Comparison of ENCODE assay signal across 8 cellular contexts in genomic region chr20:3117839-3118379, GRCh38. TPM values are rescaled to one million over a fixed set of nuclear protein-coding genes. Genes with fewer than 3 reads are reported as not detected.
DNase-seq lines count a peak whose midpoint lies in the region; TF ChIP-seq lines count a peak whose summit lies in the region.
"Not testable (repeated sequence)": the region's sequence is repeated elsewhere in the genome, so short reads cannot be mapped to it uniquely, and the experiment has no call there.

No MANE protein-coding gene starts in this region.

- not testable (repeated sequence) for H3K4me3 ChIP-seq in HL-60 (replicated peaks; ENCODE audit: insufficient read depth, low read length); Peyer's patch; trophoblast cell (ENCODE audit: low read depth, low read length); tibial artery

- not testable (repeated sequence) for H4K8ac ChIP-seq in trophoblast cell (ENCODE audit: low read depth, low read length)

- DNase-seq in DMS 273 treated with DMSO at 0.1 percent for 48 hours (lab: John Stamatoyannopoulos, UW) (peak; percentile 8), HL-60 (ENCODE audit: low read depth in 1 of 2, low spot score in 1 of 2) (peak; percentile 65 to 82), Peyer's patch (peak in 1 of 3 donors; percentile 66), dermis blood vessel endothelial cell (peak; percentile 66), iPS DF 19.7 (ENCODE audit: low read depth, low spot score) (peak; percentile 59), trophoblast cell (peak; percentile 54 to 77), tibial artery (peak; percentile 67 to 81)
- DNase-seq in activated T-cell treated with anti-CD3 and anti-CD28 coated beads, Interleukin-2, amount 50 U/mL, for 24 hours, result peak; percentile 51

- TF ChIP-seq CTCF in HL-60 (IDR thresholded peaks at IDR 0.05; ENCODE audit: insufficient read depth, low read length) (peak; percentile 55), Peyer's patch (IDR thresholded peaks at IDR 0.05) (peak in 5 of 6 experiments; percentile 22 to 57 (median 45)), tibial artery (IDR thresholded peaks at IDR 0.05) (peak; percentile 56 to 58)

- H3K9ac ChIP-seq in trophoblast cell (ENCODE audit: low read length), result not testable (repeated sequence)

- not testable (repeated sequence) for H3K23ac ChIP-seq in trophoblast cell (ENCODE audit: low read length)

- not testable (repeated sequence) for H3K27me3 ChIP-seq in HL-60 (ENCODE audit: insufficient read depth, poor library complexity, severe bottlenecking); Peyer's patch; trophoblast cell (ENCODE audit: insufficient read depth, low read length); tibial artery

- no CpG with 5 or more reads among the region's 14 CpGs for WGBS in trophoblast cell (ENCODE audit: extremely low coverage, insufficient coverage, insufficient read length)

- H2BK120ac ChIP-seq in trophoblast cell (ENCODE audit: insufficient read depth, low read length, poor library complexity), result not testable (repeated sequence)

- H3K18ac ChIP-seq in trophoblast cell (ENCODE audit: low read length), result not testable (repeated sequence)

- not testable (repeated sequence) for H3K4ac ChIP-seq in trophoblast cell (ENCODE audit: low read depth, low read length)

- not testable (repeated sequence) for H3K79me1 ChIP-seq in trophoblast cell (ENCODE audit: low read length)

- H2AFZ ChIP-seq in trophoblast cell (ENCODE audit: insufficient read depth, low read length, poor library complexity), result not testable (repeated sequence)

- H3K9me3 Mint-ChIP-seq in activated T-cell treated with anti-CD3 and anti-CD28 coated beads, Interleukin-2, amount 50 U/mL, for 24 hours, result not testable (repeated sequence)

- H3K27me3 Mint-ChIP-seq in activated T-cell treated with anti-CD3 and anti-CD28 coated beads, Interleukin-2, amount 50 U/mL, for 24 hours, result not testable (repeated sequence)

- not testable (repeated sequence) for H3K14ac ChIP-seq in trophoblast cell (ENCODE audit: low read length)

- H3K9me3 ChIP-seq in Peyer's patch; trophoblast cell (ENCODE audit: insufficient read depth, low read depth, low read length); tibial artery: not testable (repeated sequence)

- H2BK5ac ChIP-seq in trophoblast cell (ENCODE audit: low read depth, low read length, poor library complexity), result not testable (repeated sequence)

- not testable (repeated sequence) for H3K4me2 ChIP-seq in trophoblast cell (ENCODE audit: low read length)

- not testable (repeated sequence) for H3K4me1 ChIP-seq in Peyer's patch; trophoblast cell (ENCODE audit: control insufficient read depth in 1 of 2, insufficient read depth in 2 of 2, low read length in 2 of 2); tibial artery

- not testable (repeated sequence) for H4K91ac ChIP-seq in trophoblast cell (ENCODE audit: low read depth, low read length)

- peaks cover 47% of the 10 kb centered on the region for H3K36me3 Mint-ChIP-seq in activated T-cell treated with anti-CD3 and anti-CD28 coated beads, Interleukin-2, amount 50 U/mL, for 24 hours (ENCODE audit: low read depth)

- H3K36me3 ChIP-seq in Peyer's patch (peaks cover 0 to 34% (median 0%) of the 10 kb centered on the region in 3 donors), trophoblast cell (ENCODE audit: control insufficient read depth in 1 of 2, insufficient read depth in 2 of 2, low read length in 2 of 2) (peaks cover 15 to 18% of the 10 kb centered on the region in 2 experiments), tibial artery (peaks cover 9 to 46% (median 28%) of the 10 kb centered on the region in 3 donors)

- not testable (repeated sequence) for H3K79me2 ChIP-seq in trophoblast cell (ENCODE audit: control insufficient read depth, insufficient read depth, low read length, poor library complexity)

- not testable (repeated sequence) for H2AK5ac ChIP-seq in trophoblast cell (ENCODE audit: low read length)

- H3K4me1 Mint-ChIP-seq in activated T-cell treated with anti-CD3 and anti-CD28 coated beads, Interleukin-2, amount 50 U/mL, for 24 hours (ENCODE audit: low read depth), result peaks cover 47% of the 10 kb centered on the region

- not testable (repeated sequence) for TF ChIP-seq POLR2A in Peyer's patch (IDR thresholded peaks at IDR 0.05)

- H3K4me3 Mint-ChIP-seq in activated T-cell treated with anti-CD3 and anti-CD28 coated beads, Interleukin-2, amount 50 U/mL, for 24 hours, result not testable (repeated sequence)

- not testable (repeated sequence) for H4K12ac ChIP-seq in trophoblast cell (ENCODE audit: low read depth, low read length)

- intact Hi-C loops in tibial artery (cut with DNase I; ENCODE audit: low total_unique reads), result not testable (repeated sequence)

- H2BK12ac ChIP-seq in trophoblast cell (ENCODE audit: low read length), result not testable (repeated sequence)

- H3K27ac ChIP-seq in HL-60 (replicated peaks) (peak overlapping the region; percentile 30), tibial artery (peak overlapping the region; percentile 38 to 54)
- not testable (repeated sequence) for H3K27ac ChIP-seq in Peyer's patch; trophoblast cell (ENCODE audit: low read depth, low read length)

- H3K27ac Mint-ChIP-seq in activated T-cell treated with anti-CD3 and anti-CD28 coated beads, Interleukin-2, amount 50 U/mL, for 24 hours, result not testable (repeated sequence)

RNA-seq across cellular contexts. Expression of gene AVP, which starts 33.4 kb away (rescaled TPM):
- total RNA-seq in Peyer's patch, result 1 to 10 TPM in 1 of 4 donors, not detected in 3; 5.8 TPM
- not detected in 2 replicates for total RNA-seq in dermis blood vessel endothelial cell
- polyA plus RNA-seq in trophoblast cell (2013), result not detected in 2 replicates

RNA-seq across cellular contexts. Expression of gene FASTKD5, which starts 41.8 kb away (rescaled TPM):
- total RNA-seq in Peyer's patch (10 to 100 TPM; 19.0 to 24.3 (median 24.2) TPM), dermis blood vessel endothelial cell (20.4 and 23.7 TPM in 2 replicates)
- 12.4 and 13.3 TPM in 2 replicates for polyA plus RNA-seq in trophoblast cell (2013)

RNA-seq across cellular contexts. Expression of gene UBOX5, which starts 41.8 kb away (rescaled TPM):
- total RNA-seq in Peyer's patch (10 to 100 TPM in 1 of 4 donors, 1 to 10 TPM in 3; 5.0 to 17.7 (median 7.1) TPM), dermis blood vessel endothelial cell (2.7 and 3.8 TPM in 2 replicates)
- 3.2 and 3.3 TPM in 2 replicates for polyA plus RNA-seq in trophoblast cell (2013)

RNA-seq across cellular contexts. Expression of gene OXT, which starts 46.5 kb away (rescaled TPM):
- total RNA-seq in Peyer's patch, result 1 to 10 TPM in 1 of 4 donors, not detected in 3; 9.3 TPM
- not detected in 2 replicates for total RNA-seq in dermis blood vessel endothelial cell
- 0.12 TPM in 1 of 2 replicates, not detected in the other for polyA plus RNA-seq in trophoblast cell (2013)

RNA-seq across cellular contexts. Expression of gene LZTS3, which starts 55.4 kb away (rescaled TPM):
- total RNA-seq in Peyer's patch (10 to 100 TPM; 24.3 to 38.4 (median 33.8) TPM), dermis blood vessel endothelial cell (6.1 and 8.2 TPM in 2 replicates)
- 5.7 and 6.3 TPM in 2 replicates for polyA plus RNA-seq in trophoblast cell (2013)
